In genomic region chr17:48038687-48039086, GRCh38 we compare ENCODE assay signal across 1 cellular context.
TF ChIP-seq lines count a peak whose summit lies in the region.

No MANE protein-coding gene starts in this region.

TF ChIP-seq in HepG2, 621 proteins besides CTCF, POLR2A, EP300 and RAD21:
- TF ChIP-seq ZNF83 (CRISPR knock-in tag; IDR thresholded peaks at IDR 0.05; ENCODE audit: borderline replicate concordance) (no peak), DMTF1 (CRISPR knock-in tag; IDR thresholded peaks at IDR 0.05) (no peak), TSC22D2 (CRISPR knock-in tag; IDR thresholded peaks at IDR 0.05; ENCODE audit: borderline replicate concordance) (no peak), YY1 (IDR thresholded peaks at IDR 0.05; ENCODE audit: insufficient read depth, insufficient replicate concordance, low read depth, low read length) (no peak), CEBPZ (IDR thresholded peaks at IDR 0.05; ENCODE audit: low read length) (no peak), ZNF263 (CRISPR knock-in tag; IDR thresholded peaks at IDR 0.05) (no peak), ZNF569 (CRISPR knock-in tag; IDR thresholded peaks at IDR 0.05; ENCODE audit: borderline replicate concordance) (no peak), ZNF790 (CRISPR knock-in tag; IDR thresholded peaks at IDR 0.05; ENCODE audit: borderline replicate concordance) (no peak), ZC3H4 (CRISPR knock-in tag; IDR thresholded peaks at IDR 0.05; ENCODE audit: borderline replicate concordance) (no peak), ZIK1 (CRISPR knock-in tag; IDR thresholded peaks at IDR 0.05; ENCODE audit: borderline replicate concordance, low read depth) (no peak), MIER3 (CRISPR knock-in tag; IDR thresholded peaks at IDR 0.05; ENCODE audit: borderline replicate concordance) (no peak), ZNF335 (CRISPR knock-in tag; IDR thresholded peaks at IDR 0.05) (no peak), ZFP36 (IDR thresholded peaks at IDR 0.05; ENCODE audit: borderline replicate concordance, low read depth, low read length, partially characterized antibody) (no peak), RFX1 (IDR thresholded peaks at IDR 0.05) (no peak), ZBTB39 (CRISPR knock-in tag; IDR thresholded peaks at IDR 0.05) (no peak), ATM (IDR thresholded peaks at IDR 0.05; ENCODE audit: borderline replicate concordance) (no peak), ZFAT (CRISPR knock-in tag; conservative IDR thresholded peaks at IDR 0.05) (no peak), ZNF382 (CRISPR knock-in tag; IDR thresholded peaks at IDR 0.05; ENCODE audit: borderline replicate concordance) (no peak)
